ENCODE assay signal across 23 cellular contexts in genomic region chr20:22338140-22338708, GRCh38.
"Had no signal": no experiment of that assay in that cellular context is flagged by ENCODE, and none has a peak within 500 bp of the region (broad histone marks: within the 10 kb centered on the region; RNA-seq: fewer than 3 reads in every experiment).

No MANE protein-coding gene starts in this region.

- H3K9me3 ChIP-seq: colonic mucosa, gastroesophageal sphincter, heart left ventricle, prostate gland, right atrium auricular region, sigmoid colon, spleen, testis, tibial artery had no signal

- H3K4me1 ChIP-seq: colonic mucosa, heart left ventricle, prostate gland, sigmoid colon had no signal

- H3K79me2 ChIP-seq: hepatocyte had no signal

- H2AFZ ChIP-seq: hepatocyte had no signal

- H3K27ac ChIP-seq: colonic mucosa, epithelial cell of prostate, foreskin keratinocyte, gastroesophageal sphincter, heart left ventricle, hepatocyte, prostate gland, right atrium auricular region, sigmoid colon, skin epidermis, spleen, testis, tibial artery had no signal

- H3K9me3 Mint-ChIP-seq: dendritic cell treated with granulocyte-macrophage colony-stimulating factor and Interleukin-4, amounts not matched to agents 40 ng/mL and 50 ng/mL, for 4 days; endodermal cell; naive thymus-derived CD8-positive, alpha-beta T cell; nephron progenitor cell; stimulated activated memory B cell treated with anti-CD40 and anti-IgM and Interleukin-4, amounts not matched to agents 10 μg/mL and 1 μg/mL and 100 μg/mL, for 72 hours; type B pancreatic cell had no signal

- H3K27ac Mint-ChIP-seq: dendritic cell treated with granulocyte-macrophage colony-stimulating factor and Interleukin-4, amounts not matched to agents 40 ng/mL and 50 ng/mL, for 4 days; endodermal cell; naive thymus-derived CD8-positive, alpha-beta T cell; nephron progenitor cell; stimulated activated memory B cell treated with anti-CD40 and anti-IgM and Interleukin-4, amounts not matched to agents 10 μg/mL and 1 μg/mL and 100 μg/mL, for 72 hours; type B pancreatic cell had no signal

- DNase-seq: colonic mucosa; effector CD8-positive, alpha-beta T cell; heart left ventricle; mesendoderm; naive thymus-derived CD8-positive, alpha-beta T cell; nephron progenitor cell; sigmoid colon; spleen; stimulated activated CD4-positive, alpha-beta T cell treated with anti-CD3 and anti-CD28 coated beads, Interleukin-4, amount 100 ng/mL, for 4 hours; stimulated activated naive CD8-positive, alpha-beta T cell treated with anti-CD3 and anti-CD28 coated beads, Interleukin-15, Interleukin-2, amounts not matched to agents 100 U/mL and 50 U/mL, for 24 hours; testis; tibial artery had no signal

- H3K27me3 ChIP-seq: colonic mucosa, right atrium auricular region, testis had no signal

- H3K4me2 ChIP-seq: hepatocyte had no signal

- H3K36me3 ChIP-seq: colonic mucosa, gastroesophageal sphincter, heart left ventricle, prostate gland, right atrium auricular region, sigmoid colon, spleen, tibial artery had no signal

- H3K36me3 Mint-ChIP-seq: naive thymus-derived CD8-positive, alpha-beta T cell; stimulated activated memory B cell treated with anti-CD40 and anti-IgM and Interleukin-4, amounts not matched to agents 10 μg/mL and 1 μg/mL and 100 μg/mL, for 72 hours; type B pancreatic cell had no signal

- ATAC-seq: naive thymus-derived CD8-positive, alpha-beta T cell; stimulated activated naive CD8-positive, alpha-beta T cell treated with anti-CD3 and anti-CD28 coated beads, Interleukin-15, Interleukin-2, amounts not matched to agents 100 U/mL and 50 U/mL, for 24 hours had no signal

- H3K4me3 ChIP-seq: colonic mucosa, gastroesophageal sphincter, heart left ventricle, hepatocyte, prostate gland, right atrium auricular region, sigmoid colon, skin epidermis, spleen, testis, tibial artery had no signal
